Comparison of ENCODE assay signal across 9 cellular contexts in the genomic region with DNA sequence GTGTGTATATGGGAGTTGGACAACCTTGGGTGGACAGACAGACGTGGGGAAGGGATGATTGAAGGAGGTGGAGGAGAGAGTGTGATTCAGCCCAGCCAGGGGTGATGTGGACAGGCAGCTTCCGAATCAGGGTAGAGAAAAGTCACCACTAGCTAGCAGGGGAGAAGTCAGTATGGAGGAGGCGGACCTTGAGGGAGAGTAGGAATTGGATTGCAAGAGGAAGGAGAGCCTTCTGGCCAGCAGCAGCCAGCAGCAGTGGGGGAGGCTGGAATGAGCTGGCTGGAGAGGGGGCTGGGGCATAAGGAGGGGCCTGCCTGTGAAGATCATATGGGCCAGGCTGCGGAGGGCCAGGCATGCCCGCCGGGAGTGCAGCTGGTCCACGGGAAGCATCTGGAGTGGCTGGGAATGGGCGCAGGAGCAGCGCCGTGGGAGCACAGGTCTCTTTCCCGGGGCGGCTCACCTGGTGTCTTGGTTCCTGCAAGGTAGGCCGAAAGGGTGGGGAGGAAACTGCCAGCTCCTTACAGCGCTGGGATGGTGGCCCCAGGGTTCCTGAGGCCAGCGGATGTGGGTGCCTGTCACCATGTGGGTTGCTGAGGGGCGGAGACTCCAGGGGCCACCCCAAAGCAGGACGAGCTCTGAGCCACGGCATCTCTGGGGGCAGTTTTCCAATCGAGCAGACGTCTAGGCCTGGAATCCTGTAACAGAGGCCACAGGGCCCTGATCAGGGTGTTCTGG.
DNase-seq lines count a peak whose midpoint lies in the region; FAIRE-seq and TF ChIP-seq lines count a peak whose summit lies in the region.
"Had no signal": no experiment of that assay in that cellular context is flagged by ENCODE, and none has a peak within 500 bp of the region (broad histone marks: within the 10 kb centered on the region; RNA-seq: fewer than 3 reads in every experiment).

No MANE protein-coding gene starts in this region.

- in situ Hi-C loops in GM13977 (cut with MboI; ENCODE audit: low pct_unique_long_range_greater_than_20kb, low sequenced_read_pairs, unreplicated experiment) = no loop called here

- peak overlapping the region; percentile 48; the same call in 1 of the 2 replicates for H3K18ac ChIP-seq in H1 (ENCODE audit: extremely low read depth, low read length)

- POLR2A ChIA-PET in H1 (lab: Charles Lee; ENCODE audit: partially characterized antibody) = interaction anchor here (0.7 to 2.3 kb wide), 8 partner anchors 10 to 78 kb away, joined by 3 to 14 read pairs (median 5); no protein-coding TSS in a partner anchor

- no peaks in the 10 kb centered on the region for H3K9me3 ChIP-seq in H1 (ENCODE audit: insufficient read depth in 2 of 2, low read depth in 1 of 2, low read length in 1 of 2)
- H3K9me3 ChIP-seq in parathyroid adenoma (ENCODE audit: control insufficient read depth, low read length) = no peaks in the 10 kb centered on the region

- no peak overlapping the region for H4K5ac ChIP-seq in H1 (ENCODE audit: insufficient read length, low read depth, low read length)

- TF ChIP-seq CTCF in GM13977 (IDR thresholded peaks at IDR 0.05; ENCODE audit: extremely low read depth, insufficient read depth, missing control alignments) = no peak
- TF ChIP-seq CTCF in H1 (IDR thresholded peaks at IDR 0.05; ENCODE audit: control extremely low read depth in 1 of 3, insufficient read depth in 1 of 3, low read depth in 1 of 3, low read length in 3 of 3) = no peak
- TF ChIP-seq CTCF in parathyroid adenoma (IDR thresholded peaks at IDR 0.05) = no peak

- H3K23ac ChIP-seq in H1 (ENCODE audit: insufficient read length) = no peak overlapping the region

- H3K79me2 ChIP-seq in H1 (ENCODE audit: control insufficient read depth in 1 of 2, insufficient read depth in 2 of 2, low read length in 2 of 2) (peaks cover 18 to 76% of the 10 kb centered on the region in 2 experiments), parathyroid adenoma (peaks cover 45% of the 10 kb centered on the region)

- H4K91ac ChIP-seq in H1 (replicated peaks; ENCODE audit: insufficient read length, low read length) = no peak overlapping the region

- TF ChIP-seq RAD21 in H1 (IDR thresholded peaks at IDR 0.05 in 1 of 2, conservative IDR thresholded peaks at IDR 0.05 in 1 of 2; ENCODE audit: low read depth in 2 of 2, low read length in 2 of 2) = no peak

- H2AK5ac ChIP-seq in H1 (ENCODE audit: low read depth, low read length) = peak overlapping the region; percentile 54; the same call in 1 of the 2 replicates

- no peak overlapping the region for H3K14ac ChIP-seq in H1 (ENCODE audit: insufficient read length)

- no peak overlapping the region for H2AFZ ChIP-seq in H1 (ENCODE audit: low read length)
- no peak overlapping the region for H2AFZ ChIP-seq in parathyroid adenoma

- peak; percentile 67 for DNase-seq in GM13977 (ENCODE audit: low spot score)
- peak; percentile 42 to 45 for DNase-seq in activated CD4-positive, alpha-beta T cell treated with anti-CD3 and anti-CD28 coated beads, Interleukin-2, amount 50 U/mL, for 4 hours
- DNase-seq in H1 (ENCODE audit: low read depth in 1 of 2, low spot score in 2 of 2) = no peak
- no peak for DNase-seq in NAMALWA (ENCODE audit: low spot score)
- DNase-seq in NCI-H2227 treated with DMSO at 0.1 percent for 48 hours (lab: John Stamatoyannopoulos, UW) = no peak
- no peak for DNase-seq in GM12892 (ENCODE audit: insufficient read length)
- DNase-seq in NCI-H128 (lab: John Stamatoyannopoulos, UW; ENCODE audit: unreplicated experiment) = no peak

- TF ChIP-seq POLR2A in H1 (IDR thresholded peaks at IDR 0.05; ENCODE audit: control extremely low read depth in 1 of 2, low read depth in 2 of 2, low read length in 2 of 2) (no peak), GM12892 (IDR thresholded peaks at IDR 0.05; ENCODE audit: low read depth, low read length) (no peak)

- H3K4me3 ChIP-seq in H1 (ENCODE audit: extremely low read depth in 1 of 4, insufficient read depth in 2 of 4, low read depth in 3 of 4, low read length in 4 of 4) = 0 out of 8 replicates have a peak overlapping the region, but pooled peaks of 1 of the 4 experiments have one; percentile 4
- H3K4me3 ChIP-seq in parathyroid adenoma (ENCODE audit: low read depth, low read length) = no peak overlapping the region
- H3K4me3 ChIP-seq: lung had no signal

- H3K27me3 ChIP-seq in H1 (replicated peaks in 1 of 4; ENCODE audit: control insufficient read depth in 3 of 4, extremely low read depth in 1 of 4, insufficient read depth in 3 of 4, low read length in 3 of 4) (no peaks in the 10 kb centered on the region), parathyroid adenoma (ENCODE audit: control insufficient read depth, insufficient read depth, low read length) (no peaks in the 10 kb centered on the region)

- peak overlapping the region; percentile 18; the same call in 1 of the 2 replicates for H4K8ac ChIP-seq in H1 (ENCODE audit: extremely low read depth, insufficient read depth, low read length)

- H3K79me1 ChIP-seq in H1 (ENCODE audit: low read depth, low read length) = peaks cover 37% of the 10 kb centered on the region

- H3K9ac ChIP-seq in H1 (replicated peaks in 1 of 4; ENCODE audit: extremely low read depth in 1 of 4, low read depth in 3 of 4, low read length in 3 of 4) (peak overlapping the region in 1 of 4 experiments; percentile 14; a peak in 1 of 7 replicates), parathyroid adenoma (no peak overlapping the region)

- H3K4me2 ChIP-seq in H1 (ENCODE audit: insufficient read depth in 1 of 2, low read depth in 2 of 2, low read length in 2 of 2) (peak overlapping the region; percentile 56 to 83), parathyroid adenoma (ENCODE audit: low read length) (no peak overlapping the region)

- no peak overlapping the region for H2BK120ac ChIP-seq in H1 (replicated peaks; ENCODE audit: low read depth, low read length)

- H2BK20ac ChIP-seq in H1 (ENCODE audit: low read length) = peak overlapping the region; percentile 15; the same call in 1 of the 2 replicates

- H2BK12ac ChIP-seq in H1 (ENCODE audit: low read depth, low read length) = 0 out of 2 replicates have a peak overlapping the region, but pooled peaks have one; percentile 68

- 75% methylated on average over 17 of the region's 20 CpGs; no CpG with 5 or more reads in 1 of the 2 experiments for WGBS in H1 (ENCODE audit: extremely low coverage in 1 of 2, insufficient coverage in 1 of 2, insufficient read length in 1 of 2, insufficient replicate concordance in 2 of 2, low coverage in 1 of 2, low lambda C conversion rate in 2 of 2, missing lambda C conversion rate in 1 of 2), 2 experiments

- CTCF ChIA-PET in H1 (lab: Charles Lee; ENCODE audit: partially characterized antibody) = interaction anchor here (0.8 to 5.2 kb wide), 10 partner anchors 17 to 364 kb away, joined by 3 to 29 read pairs (median 4); no protein-coding TSS in a partner anchor

- H3K36me3 ChIP-seq in H1 (ENCODE audit: control insufficient read depth in 2 of 4, insufficient read depth in 4 of 4, low read length in 3 of 4) = no peaks in the 10 kb centered on the region
- H3K36me3 ChIP-seq in parathyroid adenoma (ENCODE audit: control insufficient read depth, insufficient read depth, low read length) = no peaks in the 10 kb centered on the region

- peak overlapping the region; percentile 27 for H3K4ac ChIP-seq in H1 (replicated peaks; ENCODE audit: insufficient read length, low read depth, low read length)

- H2BK15ac ChIP-seq in H1 (ENCODE audit: low read length) = 0 out of 2 replicates have a peak overlapping the region, but pooled peaks have one; percentile 12

- H4K20me1 ChIP-seq in H1 (replicated peaks in 1 of 2; ENCODE audit: control insufficient read depth in 1 of 2, insufficient read depth in 2 of 2, low read length in 2 of 2) = peaks cover 22 to 34% of the 10 kb centered on the region in 2 experiments

- H3K27ac ChIP-seq in H1 (ENCODE audit: low read depth, low read length) (no peak overlapping the region), parathyroid adenoma (peak overlapping the region; percentile 81)

- peaks cover 17% of the 10 kb centered on the region; the same call in 1 of the 2 replicates for H3K23me2 ChIP-seq in H1 (ENCODE audit: low read depth, low read length)

- TF ChIP-seq EP300 in H1 (IDR thresholded peaks at IDR 0.05; ENCODE audit: borderline replicate concordance in 1 of 2, low read depth in 2 of 2, low read length in 2 of 2) = no peak

- no peak for FAIRE-seq in H1 (lab: Jason Lieb, UNC)
- FAIRE-seq in GM12892 (lab: Jason Lieb, UNC) = no peak

- H2BK5ac ChIP-seq in H1 (ENCODE audit: low read depth, low read length) = peak overlapping the region; percentile 40

- peaks cover 9 to 67% (median 52%) of the 10 kb centered on the region in 4 experiments for H3K4me1 ChIP-seq in H1 (replicated peaks in 1 of 4; ENCODE audit: control insufficient read depth in 3 of 4, insufficient read depth in 4 of 4, low read length in 3 of 4)
- H3K4me1 ChIP-seq in parathyroid adenoma = peaks cover 39% of the 10 kb centered on the region

- no peak overlapping the region for H3K56ac ChIP-seq in H1 (replicated peaks; ENCODE audit: insufficient read length, low read depth, low read length)

TF ChIP-seq in H1, 55 proteins besides CTCF, POLR2A, EP300 and RAD21:
- TF ChIP-seq JUND (IDR thresholded peaks at IDR 0.05; ENCODE audit: low read length) = no peak
- TF ChIP-seq KDM4A (IDR thresholded peaks at IDR 0.05; ENCODE audit: low read depth, low read length, severe bottlenecking) = no peak
- no peak for TF ChIP-seq RFX5 (IDR thresholded peaks at IDR 0.05; ENCODE audit: borderline replicate concordance, low read depth, low read length)
- no peak for TF ChIP-seq CHD2 (IDR thresholded peaks at IDR 0.05; ENCODE audit: low read length)
- no peak for TF ChIP-seq YY1 (IDR thresholded peaks at IDR 0.05; ENCODE audit: low read depth, low read length)
- TF ChIP-seq HDAC2 (IDR thresholded peaks at IDR 0.05; ENCODE audit: borderline replicate concordance in 1 of 2, low read depth in 2 of 2, low read length in 2 of 2) = no peak

Comparison
In these comparisons a context has a peak if more than half of its experiments do, and no peak if none do; other contexts are left out.
1. DNase-seq: peak in GM13977 (single experiment) and activated CD4-positive, alpha-beta T cell treated with anti-CD3 and anti-CD28 coated beads, Interleukin-2, amount 50 U/mL, for 4 hours (2 of 2); none in H1 (0 of 2), NAMALWA (single experiment), NCI-H2227 treated with DMSO at 0.1 percent for 48 hours (single experiment), GM12892 (single experiment) and NCI-H128 (single experiment).